In genomic region chr15:85591622-85592021, GRCh38 we compare ENCODE assay signal across 1 cellular context.
TF ChIP-seq lines count a peak whose summit lies in the region.

No MANE protein-coding gene starts in this region.

TF ChIP-seq in A549, 52 proteins besides CTCF, POLR2A, EP300 and RAD21 (continued from another document):
- TF ChIP-seq, protein P1, sequence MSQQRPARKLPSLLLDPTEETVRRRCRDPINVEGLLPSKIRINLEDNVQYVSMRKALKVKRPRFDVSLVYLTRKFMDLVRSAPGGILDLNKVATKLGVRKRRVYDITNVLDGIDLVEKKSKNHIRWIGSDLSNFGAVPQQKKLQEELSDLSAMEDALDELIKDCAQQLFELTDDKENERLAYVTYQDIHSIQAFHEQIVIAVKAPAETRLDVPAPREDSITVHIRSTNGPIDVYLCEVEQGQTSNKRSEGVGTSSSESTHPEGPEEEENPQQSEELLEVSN (IDR thresholded peaks at IDR 0.05; ENCODE audit: borderline replicate concordance, low read depth) = no peak
- no peak for TF ChIP-seq HEYL (CRISPR knock-in tag; IDR thresholded peaks at IDR 0.05)
